Comparison of ENCODE assay signal across 21 cellular contexts in the genomic region with DNA sequence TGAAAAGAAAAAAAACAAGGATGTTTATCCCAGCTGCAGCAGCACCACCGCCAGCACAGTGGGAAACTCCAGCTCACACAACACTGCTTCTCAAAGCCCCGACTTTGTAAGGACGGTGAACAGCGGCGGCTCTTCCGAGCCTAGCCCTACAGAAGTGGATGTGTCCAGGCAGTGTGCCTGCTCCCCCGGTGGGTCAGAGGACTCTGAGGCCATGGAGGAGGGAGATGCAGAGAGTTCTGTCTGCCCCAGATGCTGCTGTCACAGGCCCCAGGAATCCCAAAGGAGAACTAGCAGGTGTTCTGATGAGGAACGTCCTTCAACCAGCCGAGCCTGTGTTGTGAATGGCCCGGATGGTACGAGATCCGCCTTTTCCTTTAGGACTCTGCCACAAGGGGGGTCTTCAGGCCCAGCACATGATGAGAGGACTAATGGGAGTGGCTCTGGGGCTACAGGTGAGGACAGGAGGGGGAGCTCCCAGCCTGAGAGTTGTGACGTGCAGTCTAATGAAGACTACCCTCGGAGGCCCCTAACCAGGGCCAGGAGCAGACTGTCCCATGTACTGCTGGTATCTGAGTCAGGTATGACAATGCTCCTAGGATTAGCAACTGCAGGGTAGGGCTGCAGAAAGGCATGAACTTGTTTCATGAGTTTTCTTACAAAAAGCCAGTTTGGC. TPM values are rescaled to one million over a fixed set of nuclear protein-coding genes. Genes with fewer than 3 reads are reported as not detected.
DNase-seq lines count a peak whose midpoint lies in the region; ATAC-seq and TF ChIP-seq lines count a peak whose summit lies in the region.
"Had no signal": no experiment of that assay in that cellular context is flagged by ENCODE, and none has a peak within 500 bp of the region (broad histone marks: within the 10 kb centered on the region; RNA-seq: fewer than 3 reads in every experiment).

No MANE protein-coding gene starts in this region.

- intact Hi-C loops in natural killer cell (cut with micrococcal nuclease), result no loop called here
- intact Hi-C loops in thyroid gland (cut with DNase I), result no loop called here

- no peaks in the 10 kb centered on the region for H4K20me1 ChIP-seq in MM.1S (ENCODE audit: insufficient read depth, low read length)

- H3K9me3 Mint-ChIP-seq in natural killer cell, result no peaks in the 10 kb centered on the region
- H3K9me3 Mint-ChIP-seq in natural killer cell treated with Interleukin-12 subunit alpha and Interleukin-12 subunit beta and Interleukin-15 and Interleukin-18, amount 100 ng/mL, for 72 hours, result no peaks in the 10 kb centered on the region
- H3K9me3 Mint-ChIP-seq: activated CD4-positive, alpha-beta memory T cell treated with anti-CD3 and anti-CD28 coated beads, Interleukin-2, amount 10 ng/mL, durations not matched to agents 7 days and 5 days; memory B cell; type B pancreatic cell had no signal

- no peak overlapping the region for H3K4ac ChIP-seq in mesendoderm (ENCODE audit: low read depth, low read length)

- no peak overlapping the region for H2BK120ac ChIP-seq in mesendoderm (ENCODE audit: low read depth, low read length)

- H3K4me2 ChIP-seq in mesendoderm (ENCODE audit: low read length), result no peak overlapping the region
- H3K4me2 ChIP-seq in MM.1S (ENCODE audit: low read depth, low read length), result no peak overlapping the region

- H3K9me2 ChIP-seq in MM.1S (replicated peaks; ENCODE audit: insufficient read depth, low read length), result no peaks in the 10 kb centered on the region

- H4K5ac ChIP-seq in mesendoderm (ENCODE audit: low read length), result no peak overlapping the region

- no peak overlapping the region for H2BK5ac ChIP-seq in mesendoderm (ENCODE audit: low read length)

- no peak overlapping the region for H3K56ac ChIP-seq in mesendoderm (ENCODE audit: low read length)

- no peak for TF ChIP-seq POLR2A in thyroid gland (IDR thresholded peaks at IDR 0.05)

- DNase-seq in natural killer cell, result no peak
- no peak for DNase-seq in natural killer cell treated with Interleukin-12 subunit alpha and Interleukin-12 subunit beta and Interleukin-15 and Interleukin-18, amount 100 ng/mL, for 72 hours (ENCODE audit: low spot score)
- peak; percentile 8 for DNase-seq in epithelial cell of esophagus (ENCODE audit: low read depth)
- peak; percentile 35 for DNase-seq in mesendoderm
- no peak for DNase-seq in activated CD4-positive, alpha-beta T cell treated with anti-CD3 and anti-CD28 coated beads, Interleukin-2, amount 50 U/mL, for 4 hours
- no peak for DNase-seq in MM.1S
- no peak for DNase-seq in thyroid gland
- DNase-seq: activated CD4-positive, alpha-beta memory T cell treated with anti-CD3 and anti-CD28 coated beads, Interleukin-2, amount 10 ng/mL, durations not matched to agents 7 days and 5 days; amygdala; effector CD4-positive, alpha-beta T cell; IMR-90; NCI-H1092 treated with DMSO at 0.1 percent for 48 hours; NCI-H187; NCI-H524 treated with DMSO at 0.1 percent for 48 hours; occipital lobe; psoas muscle; T-helper 1 cell had no signal

- H3K36me3 Mint-ChIP-seq in natural killer cell, result peaks cover 50% of the 10 kb centered on the region
- H3K36me3 Mint-ChIP-seq in natural killer cell treated with Interleukin-12 subunit alpha and Interleukin-12 subunit beta and Interleukin-15 and Interleukin-18, amount 100 ng/mL, for 72 hours, result peaks cover 51% of the 10 kb centered on the region

- no peaks in the 10 kb centered on the region for H3K79me1 ChIP-seq in mesendoderm (ENCODE audit: low read length)

- H3F3A ChIP-seq in MM.1S (ENCODE audit: insufficient read depth, low read length), result no peaks in the 10 kb centered on the region

- no peaks in the 10 kb centered on the region for H3K79me2 ChIP-seq in mesendoderm (ENCODE audit: control insufficient read depth, insufficient read depth, low read length)
- no peaks in the 10 kb centered on the region for H3K79me2 ChIP-seq in MM.1S (ENCODE audit: low read length)

- H3K9me3 ChIP-seq in MM.1S (replicated peaks; ENCODE audit: insufficient read depth, low read length) (no peaks in the 10 kb centered on the region), thyroid gland (no peaks in the 10 kb centered on the region)
- H3K9me3 ChIP-seq: psoas muscle, SJSA1 had no signal

- H3K18ac ChIP-seq in mesendoderm (ENCODE audit: low read length), result no peak overlapping the region

- no peak overlapping the region for H3K27ac ChIP-seq in mesendoderm (ENCODE audit: low read depth, low read length)
- no peak overlapping the region for H3K27ac ChIP-seq in MM.1S (ENCODE audit: low read length)
- no peak overlapping the region for H3K27ac ChIP-seq in thyroid gland
- H3K27ac ChIP-seq: psoas muscle, SJSA1 had no signal

- H3K4me3 Mint-ChIP-seq in natural killer cell, result no peak overlapping the region
- H3K4me3 Mint-ChIP-seq in natural killer cell treated with Interleukin-12 subunit alpha and Interleukin-12 subunit beta and Interleukin-15 and Interleukin-18, amount 100 ng/mL, for 72 hours, result no peak overlapping the region
- H3K4me3 Mint-ChIP-seq: activated CD4-positive, alpha-beta memory T cell treated with anti-CD3 and anti-CD28 coated beads, Interleukin-2, amount 10 ng/mL, durations not matched to agents 7 days and 5 days; memory B cell; type B pancreatic cell had no signal

- no peaks in the 10 kb centered on the region for H3K27me3 Mint-ChIP-seq in natural killer cell (ENCODE audit: low read depth in 2 of 2)
- H3K27me3 Mint-ChIP-seq in natural killer cell treated with Interleukin-12 subunit alpha and Interleukin-12 subunit beta and Interleukin-15 and Interleukin-18, amount 100 ng/mL, for 72 hours, result no peaks in the 10 kb centered on the region
- H3K27me3 Mint-ChIP-seq: activated CD4-positive, alpha-beta memory T cell treated with anti-CD3 and anti-CD28 coated beads, Interleukin-2, amount 10 ng/mL, durations not matched to agents 7 days and 5 days; memory B cell; type B pancreatic cell had no signal

- no peaks in the 10 kb centered on the region for H3K4me1 ChIP-seq in mesendoderm (ENCODE audit: control insufficient read depth, low read depth, low read length)
- no peaks in the 10 kb centered on the region for H3K4me1 ChIP-seq in MM.1S (ENCODE audit: low read length)
- no peaks in the 10 kb centered on the region for H3K4me1 ChIP-seq in thyroid gland
- H3K4me1 ChIP-seq: SJSA1 had no signal

- WGBS in mesendoderm (ENCODE audit: extremely low coverage, insufficient coverage, low lambda C conversion rate), result no CpG with 5 or more reads among the region's 14 CpGs
- WGBS in thyroid gland, 2 donors, result 84 to 89% methylated on average over 14 of the region's 14 CpGs

- TF ChIP-seq CTCF in natural killer cell (IDR thresholded peaks at IDR 0.05), result no peak
- TF ChIP-seq CTCF in epithelial cell of esophagus (IDR thresholded peaks at IDR 0.05; ENCODE audit: insufficient read depth, low read depth, low read length, missing control alignments), result no peak
- TF ChIP-seq CTCF in MM.1S (IDR thresholded peaks at IDR 0.05; ENCODE audit: low read length), result no peak
- TF ChIP-seq CTCF in thyroid gland (IDR thresholded peaks at IDR 0.05), result no peak

- H2AFZ ChIP-seq in MM.1S (ENCODE audit: low read length), result no peak overlapping the region

- H3K27me3 ChIP-seq in mesendoderm (ENCODE audit: insufficient read depth, low read length, poor library complexity) (no peaks in the 10 kb centered on the region), MM.1S (replicated peaks; ENCODE audit: insufficient read depth, low read length) (no peaks in the 10 kb centered on the region), thyroid gland (no peaks in the 10 kb centered on the region)
- H3K27me3 ChIP-seq: SJSA1 had no signal

- no peak overlapping the region for H3K23ac ChIP-seq in mesendoderm (ENCODE audit: low read length)

- peaks cover 8 to 19% of the 10 kb centered on the region in 2 donors for H3K4me1 Mint-ChIP-seq in natural killer cell
- peaks cover 9 to 11% of the 10 kb centered on the region in 2 donors for H3K4me1 Mint-ChIP-seq in natural killer cell treated with Interleukin-12 subunit alpha and Interleukin-12 subunit beta and Interleukin-15 and Interleukin-18, amount 100 ng/mL, for 72 hours (ENCODE audit: low read depth in 2 of 2)

- peak overlapping the region; percentile 15 to 48 for H3K27ac Mint-ChIP-seq in natural killer cell
- H3K27ac Mint-ChIP-seq in natural killer cell treated with Interleukin-12 subunit alpha and Interleukin-12 subunit beta and Interleukin-15 and Interleukin-18, amount 100 ng/mL, for 72 hours, result no peak overlapping the region
- H3K27ac Mint-ChIP-seq: activated CD4-positive, alpha-beta memory T cell treated with anti-CD3 and anti-CD28 coated beads, Interleukin-2, amount 10 ng/mL, durations not matched to agents 7 days and 5 days; memory B cell; type B pancreatic cell had no signal

- H3K9ac ChIP-seq in mesendoderm (ENCODE audit: low read length) (no peak overlapping the region), MM.1S (ENCODE audit: low read length) (no peak overlapping the region)

- H3K4me3 ChIP-seq in epithelial cell of esophagus (ENCODE audit: low read length), result no peak overlapping the region
- no peak overlapping the region for H3K4me3 ChIP-seq in mesendoderm (ENCODE audit: low read length)
- no peak overlapping the region for H3K4me3 ChIP-seq in MM.1S (ENCODE audit: low read length)
- no peak overlapping the region for H3K4me3 ChIP-seq in thyroid gland (replicated peaks in 1 of 3)
- H3K4me3 ChIP-seq: psoas muscle, SJSA1 had no signal

- no peak for ATAC-seq in natural killer cell
- no peak for ATAC-seq in natural killer cell treated with Interleukin-12 subunit alpha and Interleukin-12 subunit beta and Interleukin-15 and Interleukin-18, amount 100 ng/mL, for 72 hours
- ATAC-seq: Panc1 had no signal

- no peak overlapping the region for H2BK15ac ChIP-seq in mesendoderm (replicated peaks; ENCODE audit: low read depth)

- H4K8ac ChIP-seq in mesendoderm (ENCODE audit: low read depth, low read length), result no peak overlapping the region

- H3K36me3 ChIP-seq in mesendoderm (ENCODE audit: control insufficient read depth, insufficient read depth, low read length) (peaks cover 9% of the 10 kb centered on the region), MM.1S (replicated peaks; ENCODE audit: insufficient read depth, low read length) (peaks cover 6% of the 10 kb centered on the region; the same call in 1 of the 2 replicates), thyroid gland (peaks cover 42% of the 10 kb centered on the region in 2 donors)

- no peak overlapping the region for H2AK5ac ChIP-seq in mesendoderm (ENCODE audit: low read length)

RNA-seq across cellular contexts. Expression of gene FBXO38, which starts 43.7 kb away (rescaled TPM):
- total RNA-seq in natural killer cell (10 to 100 TPM; 55.2 to 76.6 (median 65.1) TPM), thyroid gland (10 to 100 TPM; 49.6 to 86.4 (median 64.1) TPM)
- total RNA-seq in natural killer cell treated with Interleukin-12 subunit alpha and Interleukin-12 subunit beta and Interleukin-15 and Interleukin-18, amount 100 ng/mL, for 72 hours, result 10 to 100 TPM; 58.2 to 65.7 TPM
- polyA plus RNA-seq in mesendoderm (2013, experiment 1 of 2), result 20.4 TPM
- 20.4 TPM for polyA plus RNA-seq in mesendoderm (2013, experiment 2 of 2)

Comparison
In these comparisons a context has a peak if more than half of its experiments do, and no peak if none do; other contexts are left out.
1. H3K27ac Mint-ChIP-seq: peak in natural killer cell (2 of 2); none in natural killer cell treated with Interleukin-12 subunit alpha and Interleukin-12 subunit beta and Interleukin-15 and Interleukin-18, amount 100 ng/mL, for 72 hours (0 of 2).
2. DNase-seq: peak in epithelial cell of esophagus (single experiment) and mesendoderm (single experiment); none in natural killer cell (single experiment), natural killer cell treated with Interleukin-12 subunit alpha and Interleukin-12 subunit beta and Interleukin-15 and Interleukin-18, amount 100 ng/mL, for 72 hours (single experiment), activated CD4-positive, alpha-beta T cell treated with anti-CD3 and anti-CD28 coated beads, Interleukin-2, amount 50 U/mL, for 4 hours (0 of 2), MM.1S (single experiment) and thyroid gland (0 of 2).